ENCODE assay signal across 8 cellular contexts in genomic region chr11:117179048-117179999, GRCh38. TPM values are rescaled to one million over a fixed set of nuclear protein-coding genes. Genes with fewer than 3 reads are reported as not detected.
DNase-seq lines count a peak whose midpoint lies in the region; ATAC-seq and TF ChIP-seq lines count a peak whose summit lies in the region.

No MANE protein-coding gene starts in this region.

- H3K27ac ChIP-seq in MM.1S (ENCODE audit: low read length) (peak overlapping the region; percentile 17; the same call in 1 of the 2 replicates), esophagus muscularis mucosa (replicated peaks in 1 of 4) (peak overlapping the region; percentile 93 to 96 (median 94)), transverse colon (peak overlapping the region; percentile 95 to 98 (median 98))

- H3K27me3 ChIP-seq in MM.1S (replicated peaks; ENCODE audit: insufficient read depth, low read length), result no peaks in the 10 kb centered on the region
- H3K27me3 ChIP-seq in esophagus muscularis mucosa, result no peaks in the 10 kb centered on the region
- no peaks in the 10 kb centered on the region for H3K27me3 ChIP-seq in transverse colon

- H3K4me1 ChIP-seq in MM.1S (ENCODE audit: low read length) (peaks cover 15% of the 10 kb centered on the region), esophagus muscularis mucosa (peaks cover 31 to 56% (median 47%) of the 10 kb centered on the region in 4 donors), transverse colon (peaks cover 12 to 32% (median 29%) of the 10 kb centered on the region in 4 donors)

- H3K4me3 ChIP-seq in MM.1S (ENCODE audit: low read length), result peak overlapping the region; percentile 94
- H3K4me3 ChIP-seq in esophagus muscularis mucosa, result peak overlapping the region; percentile 72 to 92 (median 82)
- peak overlapping the region; percentile 83 to 95 (median 88) for H3K4me3 ChIP-seq in transverse colon

- H3F3A ChIP-seq in MM.1S (ENCODE audit: insufficient read depth, low read length), result no peaks in the 10 kb centered on the region

- H3K79me2 ChIP-seq in MM.1S (ENCODE audit: low read length), result no peaks in the 10 kb centered on the region

- peaks cover 30% of the 10 kb centered on the region for H3K4me1 Mint-ChIP-seq in activated CD8-positive, alpha-beta memory T cell treated with anti-CD3 and anti-CD28 coated beads, Interleukin-2, amount 10 ng/mL, durations not matched to agents 7 days and 5 days
- peaks cover 37% of the 10 kb centered on the region for H3K4me1 Mint-ChIP-seq in nephron

- H3K4me2 ChIP-seq in MM.1S (ENCODE audit: low read depth, low read length), result peak overlapping the region; percentile 94

- H4K20me1 ChIP-seq in MM.1S (ENCODE audit: insufficient read depth, low read length), result no peaks in the 10 kb centered on the region

- peak overlapping the region; percentile 96 for H2AFZ ChIP-seq in MM.1S (ENCODE audit: low read length)

- no peaks in the 10 kb centered on the region for H3K9me3 Mint-ChIP-seq in activated CD8-positive, alpha-beta memory T cell treated with anti-CD3 and anti-CD28 coated beads, Interleukin-2, amount 10 ng/mL, durations not matched to agents 7 days and 5 days (ENCODE audit: low read depth)
- H3K9me3 Mint-ChIP-seq in nephron, result no peaks in the 10 kb centered on the region

- H3K9me2 ChIP-seq in MM.1S (replicated peaks; ENCODE audit: insufficient read depth, low read length), result no peaks in the 10 kb centered on the region

- WGBS in esophagus muscularis mucosa, result under 1% methylated on average over 9 of the region's 39 CpGs
- 2% methylated on average over 27 of the region's 39 CpGs; no CpG with 5 or more reads in 1 of the 2 donors for WGBS in transverse colon (ENCODE audit: low coverage in 1 of 2), 2 donors

- TF ChIP-seq CTCF in MM.1S (IDR thresholded peaks at IDR 0.05; ENCODE audit: low read length) (no peak), esophagus muscularis mucosa (IDR thresholded peaks at IDR 0.05) (no peak), nephron (IDR thresholded peaks at IDR 0.05; ENCODE audit: unreplicated experiment in 3 of 3) (no peak), transverse colon (IDR thresholded peaks at IDR 0.05) (peak in 1 of 5 experiments; percentile 9)

- H3K36me3 ChIP-seq in MM.1S (replicated peaks; ENCODE audit: insufficient read depth, low read length) (no peaks in the 10 kb centered on the region), esophagus muscularis mucosa (peaks cover 12 to 31% (median 25%) of the 10 kb centered on the region in 4 donors), transverse colon (peaks cover 0 to 5% (median 0%) of the 10 kb centered on the region in 4 donors)

- in situ Hi-C loops in G401 (cut with HindIII; ENCODE audit: low sequenced_read_pairs) (no loop called here), transverse colon (cut with MboI; ENCODE audit: low pct_ligation_motif_present in 1 of 4, low pct_unique_long_range_greater_than_20kb in 1 of 4, low sequenced_read_pairs in 3 of 4) (no loop called here)

- CTCF ChIA-PET in activated CD8-positive, alpha-beta memory T cell treated with anti-CD3 and anti-CD28 coated beads, Interleukin-2, amount 10 ng/mL, durations not matched to agents 7 days and 5 days (lab: Charles Lee), result interaction anchor here (0.7 to 5.4 kb wide), 15 partner anchors 12 to 447 kb away, joined by 3 to 108 read pairs (median 4); partner anchors contain the start of genes APOA5, PAFAH1B2, PCSK7 and RNF214

- peak overlapping the region; percentile 77 for H3K9ac ChIP-seq in MM.1S (ENCODE audit: low read length)

- no peaks in the 10 kb centered on the region for H3K36me3 Mint-ChIP-seq in activated CD8-positive, alpha-beta memory T cell treated with anti-CD3 and anti-CD28 coated beads, Interleukin-2, amount 10 ng/mL, durations not matched to agents 7 days and 5 days
- peaks cover 14% of the 10 kb centered on the region for H3K36me3 Mint-ChIP-seq in nephron (ENCODE audit: low read depth)

- H3K9me3 ChIP-seq in MM.1S (replicated peaks; ENCODE audit: insufficient read depth, low read length), result no peaks in the 10 kb centered on the region
- no peaks in the 10 kb centered on the region for H3K9me3 ChIP-seq in esophagus muscularis mucosa
- H3K9me3 ChIP-seq in transverse colon, result no peaks in the 10 kb centered on the region

- TF ChIP-seq POLR2A in esophagus muscularis mucosa (IDR thresholded peaks at IDR 0.05; ENCODE audit: low read depth) (no peak), transverse colon (IDR thresholded peaks at IDR 0.05) (no peak)

- peak overlapping the region; percentile 90 for H3K4me3 Mint-ChIP-seq in activated CD8-positive, alpha-beta memory T cell treated with anti-CD3 and anti-CD28 coated beads, Interleukin-2, amount 10 ng/mL, durations not matched to agents 7 days and 5 days
- H3K4me3 Mint-ChIP-seq in nephron, result peak overlapping the region; percentile 97 to 99 (median 97)

- ATAC-seq in GM21825 (IDR thresholded peaks at IDR 0.05; ENCODE audit: unreplicated experiment), result peak; percentile 29
- ATAC-seq in activated CD8-positive, alpha-beta memory T cell treated with anti-CD3 and anti-CD28 coated beads, Interleukin-2, amount 10 ng/mL, durations not matched to agents 7 days and 5 days, result peak; percentile 53

- intact Hi-C loops in esophagus muscularis mucosa (cut with DNase I), result no loop called here
- intact Hi-C loops in transverse colon (cut with DNase I; ENCODE audit: low total_unique reads), result no loop called here

- H3K27ac Mint-ChIP-seq in activated CD8-positive, alpha-beta memory T cell treated with anti-CD3 and anti-CD28 coated beads, Interleukin-2, amount 10 ng/mL, durations not matched to agents 7 days and 5 days, result peak overlapping the region; percentile 82
- H3K27ac Mint-ChIP-seq in nephron, result peak overlapping the region; percentile 88 to 98 (median 95)

- H3K27me3 Mint-ChIP-seq in activated CD8-positive, alpha-beta memory T cell treated with anti-CD3 and anti-CD28 coated beads, Interleukin-2, amount 10 ng/mL, durations not matched to agents 7 days and 5 days, result no peaks in the 10 kb centered on the region
- peaks cover 4% of the 10 kb centered on the region for H3K27me3 Mint-ChIP-seq in nephron (ENCODE audit: low read depth)

- TF ChIP-seq EP300 in esophagus muscularis mucosa (IDR thresholded peaks at IDR 0.05), result no peak
- TF ChIP-seq EP300 in transverse colon (IDR thresholded peaks at IDR 0.05; ENCODE audit: low read depth), result no peak

- peak; percentile 46 for DNase-seq in G401 (ENCODE audit: low spot score)
- peak; percentile 26 for DNase-seq in MM.1S
- DNase-seq in activated CD8-positive, alpha-beta memory T cell treated with anti-CD3 and anti-CD28 coated beads, Interleukin-2, amount 10 ng/mL, durations not matched to agents 7 days and 5 days, result peak; percentile 71
- DNase-seq in esophagus muscularis mucosa (ENCODE audit: extremely low spot score), result no peak
- DNase-seq in transverse colon, result peak; percentile 63
- DNase-seq in GOT3 (lab: John Stamatoyannopoulos, UW), result no peak

RNA-seq across cellular contexts. Expression of gene SIDT2, which starts 0.8 kb away (rescaled TPM):
- 18.6 and 20.1 TPM in 2 replicates for total RNA-seq in G401 (2014; rRNA removed; shearing (Covaris generic))
- total RNA-seq in activated CD8-positive, alpha-beta memory T cell treated with anti-CD3 and anti-CD28 coated beads, Interleukin-2, amount 10 ng/mL, durations not matched to agents 7 days and 5 days, result 10 to 100 TPM; 18.9 to 21.3 TPM
- 10 to 100 TPM; 26.5 to 34.1 (median 29.3) TPM for total RNA-seq in esophagus muscularis mucosa
- total RNA-seq in transverse colon, result 10 to 100 TPM; 68.1 to 95.0 (median 78.2) TPM

RNA-seq across cellular contexts. Expression of gene TAGLN, which starts 19.8 kb away (rescaled TPM):
- 860 and 912 TPM in 2 replicates for total RNA-seq in G401 (2014; rRNA removed; shearing (Covaris generic))
- total RNA-seq in activated CD8-positive, alpha-beta memory T cell treated with anti-CD3 and anti-CD28 coated beads, Interleukin-2, amount 10 ng/mL, durations not matched to agents 7 days and 5 days, result 1 to 10 TPM; 2.3 to 2.7 TPM
- total RNA-seq in esophagus muscularis mucosa (over 10,000 TPM; 12,513 to 19,293 (median 14,679) TPM), transverse colon (1,000 to 10,000 TPM in 3 of 4 donors, 100 to 1,000 TPM in 1; 899 to 4,235 (median 1,393) TPM)

RNA-seq across cellular contexts. Expression of gene PAFAH1B2, which starts 35.2 kb away (rescaled TPM):
- 127 and 161 TPM in 2 replicates for total RNA-seq in G401 (2014; rRNA removed; shearing (Covaris generic))
- total RNA-seq in activated CD8-positive, alpha-beta memory T cell treated with anti-CD3 and anti-CD28 coated beads, Interleukin-2, amount 10 ng/mL, durations not matched to agents 7 days and 5 days, result 10 to 100 TPM; 54.5 to 66.4 TPM
- 10 to 100 TPM; 40.3 to 63.0 (median 47.4) TPM for total RNA-seq in esophagus muscularis mucosa
- total RNA-seq in transverse colon, result 10 to 100 TPM; 18.1 to 90.8 (median 78.3) TPM

RNA-seq across cellular contexts. Expression of gene PCSK7, which starts 52.5 kb away (rescaled TPM):
- total RNA-seq in G401 (2014; rRNA removed; shearing (Covaris generic)), result 40.3 and 52.6 TPM in 2 replicates
- total RNA-seq in activated CD8-positive, alpha-beta memory T cell treated with anti-CD3 and anti-CD28 coated beads, Interleukin-2, amount 10 ng/mL, durations not matched to agents 7 days and 5 days, result 100 to 1,000 TPM; 121 to 140 TPM
- 10 to 100 TPM; 27.8 to 43.7 (median 31.9) TPM for total RNA-seq in esophagus muscularis mucosa
- total RNA-seq in transverse colon, result 100 to 1,000 TPM; 182 to 432 (median 204) TPM

RNA-seq across cellular contexts. Expression of gene RNF214, which starts 53.1 kb away (rescaled TPM):
- total RNA-seq in G401 (2014; rRNA removed; shearing (Covaris generic)), result 5.5 and 18.3 TPM in 2 replicates
- 10 to 100 TPM; 18.5 to 20.5 TPM for total RNA-seq in activated CD8-positive, alpha-beta memory T cell treated with anti-CD3 and anti-CD28 coated beads, Interleukin-2, amount 10 ng/mL, durations not matched to agents 7 days and 5 days
- total RNA-seq in esophagus muscularis mucosa (10 to 100 TPM; 12.4 to 21.5 (median 18.4) TPM), transverse colon (100 to 1,000 TPM in 1 of 4 donors, 10 to 100 TPM in 3; 11.1 to 139 (median 14.5) TPM)

Comparison
In these comparisons a context has a peak if more than half of its experiments do, and no peak if none do; other contexts are left out.
1. DNase-seq: peak in G401 (single experiment), MM.1S (single experiment), activated CD8-positive, alpha-beta memory T cell treated with anti-CD3 and anti-CD28 coated beads, Interleukin-2, amount 10 ng/mL, durations not matched to agents 7 days and 5 days (single experiment) and transverse colon (single experiment); none in esophagus muscularis mucosa (single experiment) and GOT3 (single experiment).
2. H3K27ac ChIP-seq: peak in every context shown above with its lines; median percentile 98 in transverse colon; 94 in esophagus muscularis mucosa; 17 in MM.1S.
3. RNA of gene TAGLN, which starts 19.8 kb away (total RNA-seq): 12,513 to 19,293 TPM in esophagus muscularis mucosa, 899 to 4,235 TPM in transverse colon and 860 to 912 TPM in G401; 2.3 to 2.7 TPM in activated CD8-positive, alpha-beta memory T cell treated with anti-CD3 and anti-CD28 coated beads, Interleukin-2, amount 10 ng/mL, durations not matched to agents 7 days and 5 days; every median in the first group is over 100 times any median in the second.
4. Peak in every context shown above with its lines, with median percentiles within 50 percentile points of each other: H3K4me3 ChIP-seq.